In the genomic region with DNA sequence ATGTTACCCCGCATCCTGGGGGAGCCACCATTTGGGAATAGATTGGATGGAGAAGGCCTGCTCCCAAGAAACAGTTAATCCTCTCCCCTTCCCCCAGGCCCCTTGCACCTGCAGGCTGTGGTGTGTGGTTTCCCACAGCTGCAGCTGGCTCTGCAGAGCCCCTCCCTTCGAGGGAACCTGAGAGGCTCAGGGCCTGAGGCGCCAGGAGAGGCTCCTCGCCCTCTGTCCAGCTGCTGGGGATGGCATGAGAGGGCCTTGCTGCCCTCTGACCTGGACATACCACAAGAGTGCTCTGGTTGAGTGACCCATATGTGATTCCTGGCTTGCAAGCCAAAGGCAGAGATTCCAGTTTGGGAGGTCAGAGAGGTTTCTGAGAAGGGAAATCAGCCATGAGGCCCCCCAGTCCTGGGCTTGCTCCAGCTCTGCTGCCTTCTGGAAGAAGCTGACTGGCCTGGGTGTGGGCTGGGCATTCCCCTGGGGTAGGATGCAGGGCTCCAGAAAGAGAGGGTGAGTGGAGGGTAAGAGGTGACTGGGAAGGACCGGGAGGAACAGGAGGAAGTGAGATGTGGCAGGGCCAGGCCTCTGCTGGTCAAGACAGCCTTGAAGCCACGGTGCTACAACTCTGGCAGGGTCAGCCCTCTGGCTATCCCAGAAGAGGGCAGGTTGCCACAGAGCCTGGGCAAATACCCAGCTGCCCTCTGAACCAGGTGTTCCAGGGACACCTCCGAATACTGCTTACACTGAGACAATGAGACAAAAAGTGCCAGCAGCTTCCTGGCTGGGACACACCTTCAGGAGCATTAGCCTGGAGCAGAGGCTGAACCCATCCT, we compare ENCODE assay signal across 1 cellular context.
TF ChIP-seq lines count a peak whose summit lies in the region.

No MANE protein-coding gene starts in this region.

TF ChIP-seq in GM12878, 131 proteins besides CTCF, POLR2A, EP300 and RAD21 (continues in another document):
- TF ChIP-seq PAX5 (IDR thresholded peaks at IDR 0.05; ENCODE audit: borderline replicate concordance, low read depth, low read length) (peak; percentile 88; the same call in 1 of the 2 replicates), GATAD2B (conservative IDR thresholded peaks at IDR 0.05; ENCODE audit: low read depth) (peak; percentile 86), ATF7 (IDR thresholded peaks at IDR 0.05; ENCODE audit: low read depth) (0 out of 2 replicates have a peak, but pooled peaks have one; percentile 23), JUNB (IDR thresholded peaks at IDR 0.05) (no peak), NBN (IDR thresholded peaks at IDR 0.05) (peak; percentile 81; the same call in 1 of the 2 replicates), IRF4 (IDR thresholded peaks at IDR 0.05; ENCODE audit: low read depth, low read length) (peak; percentile 22; the same call in 1 of the 2 replicates), BHLHE40 (IDR thresholded peaks at IDR 0.05; ENCODE audit: borderline replicate concordance in 1 of 2, low read depth in 2 of 2, low read length in 1 of 2) (peak; percentile 94 to 97), CBFB (IDR thresholded peaks at IDR 0.05; ENCODE audit: low read depth) (peak; percentile 99), SUPT20H (IDR thresholded peaks at IDR 0.05; ENCODE audit: borderline replicate concordance, control insufficient read depth, low read depth, low read length) (no peak), NFXL1 (IDR thresholded peaks at IDR 0.05; ENCODE audit: borderline replicate concordance) (no peak), EGR1 (IDR thresholded peaks at IDR 0.05; ENCODE audit: borderline replicate concordance in 1 of 2, low read depth in 2 of 2, low read length in 2 of 2) (0 out of 3 replicates have a peak, but pooled peaks of 1 of the 2 experiments have one; percentile 25), POLR2AphosphoS5 (IDR thresholded peaks at IDR 0.05; ENCODE audit: low read length) (no peak), EED (IDR thresholded peaks at IDR 0.05; ENCODE audit: low read depth) (peak; percentile 97), MEF2B (IDR thresholded peaks at IDR 0.05; ENCODE audit: partially characterized antibody, poor library complexity, severe bottlenecking) (peak; percentile 49), ASH2L (IDR thresholded peaks at IDR 0.05; ENCODE audit: borderline replicate concordance, low read depth) (no peak), SPI1 (IDR thresholded peaks at IDR 0.05; ENCODE audit: borderline replicate concordance, insufficient read depth, low read depth, low read length) (peak; percentile 61), ETV6 (conservative IDR thresholded peaks at IDR 0.05 in 1 of 2, IDR thresholded peaks at IDR 0.05 in 1 of 2; ENCODE audit: borderline replicate concordance in 1 of 2, low read depth in 1 of 2) (peak in 1 of 2 experiments; percentile 38; a peak in 1 of 4 replicates), CREM (IDR thresholded peaks at IDR 0.05; ENCODE audit: low read depth) (peak; percentile 73; the same call in 1 of the 2 replicates), TCF3 (IDR thresholded peaks at IDR 0.05; ENCODE audit: borderline replicate concordance, insufficient read depth, low read depth, low read length) (peak; percentile 100), TBL1XR1 (IDR thresholded peaks at IDR 0.05; ENCODE audit: low read depth, low read length) (0 out of 2 replicates have a peak, but pooled peaks have one; percentile 51), SIN3A (IDR thresholded peaks at IDR 0.05; ENCODE audit: low read depth, low read length) (no peak), DPF2 (IDR thresholded peaks at IDR 0.05) (peak; percentile 95), ZNF24 (IDR thresholded peaks at IDR 0.05) (no peak)
- TF ChIP-seq, protein P1, sequence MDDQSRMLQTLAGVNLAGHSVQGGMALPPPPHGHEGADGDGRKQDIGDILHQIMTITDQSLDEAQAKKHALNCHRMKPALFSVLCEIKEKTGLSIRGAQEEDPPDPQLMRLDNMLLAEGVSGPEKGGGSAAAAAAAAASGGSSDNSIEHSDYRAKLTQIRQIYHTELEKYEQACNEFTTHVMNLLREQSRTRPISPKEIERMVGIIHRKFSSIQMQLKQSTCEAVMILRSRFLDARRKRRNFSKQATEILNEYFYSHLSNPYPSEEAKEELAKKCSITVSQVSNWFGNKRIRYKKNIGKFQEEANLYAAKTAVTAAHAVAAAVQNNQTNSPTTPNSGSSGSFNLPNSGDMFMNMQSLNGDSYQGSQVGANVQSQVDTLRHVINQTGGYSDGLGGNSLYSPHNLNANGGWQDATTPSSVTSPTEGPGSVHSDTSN (IDR thresholded peaks at IDR 0.05; ENCODE audit: insufficient replicate concordance, low read depth, low read length): peak; percentile 51
- TF ChIP-seq, protein P2, sequence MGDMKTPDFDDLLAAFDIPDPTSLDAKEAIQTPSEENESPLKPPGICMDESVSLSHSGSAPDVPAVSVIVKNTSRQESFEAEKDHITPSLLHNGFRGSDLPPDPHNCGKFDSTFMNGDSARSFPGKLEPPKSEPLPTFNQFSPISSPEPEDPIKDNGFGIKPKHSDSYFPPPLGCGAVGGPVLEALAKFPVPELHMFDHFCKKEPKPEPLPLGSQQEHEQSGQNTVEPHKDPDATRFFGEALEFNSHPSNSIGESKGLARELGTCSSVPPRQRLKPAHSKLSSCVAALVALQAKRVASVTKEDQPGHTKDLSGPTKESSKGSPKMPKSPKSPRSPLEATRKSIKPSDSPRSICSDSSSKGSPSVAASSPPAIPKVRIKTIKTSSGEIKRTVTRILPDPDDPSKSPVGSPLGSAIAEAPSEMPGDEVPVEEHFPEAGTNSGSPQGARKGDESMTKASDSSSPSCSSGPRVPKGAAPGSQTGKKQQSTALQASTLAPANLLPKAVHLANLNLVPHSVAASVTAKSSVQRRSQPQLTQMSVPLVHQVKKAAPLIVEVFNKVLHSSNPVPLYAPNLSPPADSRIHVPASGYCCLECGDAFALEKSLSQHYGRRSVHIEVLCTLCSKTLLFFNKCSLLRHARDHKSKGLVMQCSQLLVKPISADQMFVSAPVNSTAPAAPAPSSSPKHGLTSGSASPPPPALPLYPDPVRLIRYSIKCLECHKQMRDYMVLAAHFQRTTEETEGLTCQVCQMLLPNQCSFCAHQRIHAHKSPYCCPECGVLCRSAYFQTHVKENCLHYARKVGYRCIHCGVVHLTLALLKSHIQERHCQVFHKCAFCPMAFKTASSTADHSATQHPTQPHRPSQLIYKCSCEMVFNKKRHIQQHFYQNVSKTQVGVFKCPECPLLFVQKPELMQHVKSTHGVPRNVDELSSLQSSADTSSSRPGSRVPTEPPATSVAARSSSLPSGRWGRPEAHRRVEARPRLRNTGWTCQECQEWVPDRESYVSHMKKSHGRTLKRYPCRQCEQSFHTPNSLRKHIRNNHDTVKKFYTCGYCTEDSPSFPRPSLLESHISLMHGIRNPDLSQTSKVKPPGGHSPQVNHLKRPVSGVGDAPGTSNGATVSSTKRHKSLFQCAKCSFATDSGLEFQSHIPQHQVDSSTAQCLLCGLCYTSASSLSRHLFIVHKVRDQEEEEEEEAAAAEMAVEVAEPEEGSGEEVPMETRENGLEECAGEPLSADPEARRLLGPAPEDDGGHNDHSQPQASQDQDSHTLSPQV (IDR thresholded peaks at IDR 0.05): 0 out of 2 replicates have a peak, but pooled peaks have one; percentile 19
- TF ChIP-seq, protein P3, sequence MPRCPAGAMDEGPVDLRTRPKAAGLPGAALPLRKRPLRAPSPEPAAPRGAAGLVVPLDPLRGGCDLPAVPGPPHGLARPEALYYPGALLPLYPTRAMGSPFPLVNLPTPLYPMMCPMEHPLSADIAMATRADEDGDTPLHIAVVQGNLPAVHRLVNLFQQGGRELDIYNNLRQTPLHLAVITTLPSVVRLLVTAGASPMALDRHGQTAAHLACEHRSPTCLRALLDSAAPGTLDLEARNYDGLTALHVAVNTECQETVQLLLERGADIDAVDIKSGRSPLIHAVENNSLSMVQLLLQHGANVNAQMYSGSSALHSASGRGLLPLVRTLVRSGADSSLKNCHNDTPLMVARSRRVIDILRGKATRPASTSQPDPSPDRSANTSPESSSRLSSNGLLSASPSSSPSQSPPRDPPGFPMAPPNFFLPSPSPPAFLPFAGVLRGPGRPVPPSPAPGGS (IDR thresholded peaks at IDR 0.05; ENCODE audit: borderline replicate concordance, insufficient read depth, low read depth, low read length, poor library complexity, severe bottlenecking): peak; percentile 14
- TF ChIP-seq, protein P4, sequence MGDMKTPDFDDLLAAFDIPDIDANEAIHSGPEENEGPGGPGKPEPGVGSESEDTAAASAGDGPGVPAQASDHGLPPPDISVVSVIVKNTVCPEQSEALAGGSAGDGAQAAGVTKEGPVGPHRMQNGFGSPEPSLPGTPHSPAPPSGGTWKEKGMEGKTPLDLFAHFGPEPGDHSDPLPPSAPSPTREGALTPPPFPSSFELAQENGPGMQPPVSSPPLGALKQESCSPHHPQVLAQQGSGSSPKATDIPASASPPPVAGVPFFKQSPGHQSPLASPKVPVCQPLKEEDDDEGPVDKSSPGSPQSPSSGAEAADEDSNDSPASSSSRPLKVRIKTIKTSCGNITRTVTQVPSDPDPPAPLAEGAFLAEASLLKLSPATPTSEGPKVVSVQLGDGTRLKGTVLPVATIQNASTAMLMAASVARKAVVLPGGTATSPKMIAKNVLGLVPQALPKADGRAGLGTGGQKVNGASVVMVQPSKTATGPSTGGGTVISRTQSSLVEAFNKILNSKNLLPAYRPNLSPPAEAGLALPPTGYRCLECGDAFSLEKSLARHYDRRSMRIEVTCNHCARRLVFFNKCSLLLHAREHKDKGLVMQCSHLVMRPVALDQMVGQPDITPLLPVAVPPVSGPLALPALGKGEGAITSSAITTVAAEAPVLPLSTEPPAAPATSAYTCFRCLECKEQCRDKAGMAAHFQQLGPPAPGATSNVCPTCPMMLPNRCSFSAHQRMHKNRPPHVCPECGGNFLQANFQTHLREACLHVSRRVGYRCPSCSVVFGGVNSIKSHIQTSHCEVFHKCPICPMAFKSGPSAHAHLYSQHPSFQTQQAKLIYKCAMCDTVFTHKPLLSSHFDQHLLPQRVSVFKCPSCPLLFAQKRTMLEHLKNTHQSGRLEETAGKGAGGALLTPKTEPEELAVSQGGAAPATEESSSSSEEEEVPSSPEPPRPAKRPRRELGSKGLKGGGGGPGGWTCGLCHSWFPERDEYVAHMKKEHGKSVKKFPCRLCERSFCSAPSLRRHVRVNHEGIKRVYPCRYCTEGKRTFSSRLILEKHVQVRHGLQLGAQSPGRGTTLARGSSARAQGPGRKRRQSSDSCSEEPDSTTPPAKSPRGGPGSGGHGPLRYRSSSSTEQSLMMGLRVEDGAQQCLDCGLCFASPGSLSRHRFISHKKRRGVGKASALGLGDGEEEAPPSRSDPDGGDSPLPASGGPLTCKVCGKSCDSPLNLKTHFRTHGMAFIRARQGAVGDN (IDR thresholded peaks at IDR 0.05): peak; percentile 40; the same call in 1 of the 2 replicates
- TF ChIP-seq, protein P5, sequence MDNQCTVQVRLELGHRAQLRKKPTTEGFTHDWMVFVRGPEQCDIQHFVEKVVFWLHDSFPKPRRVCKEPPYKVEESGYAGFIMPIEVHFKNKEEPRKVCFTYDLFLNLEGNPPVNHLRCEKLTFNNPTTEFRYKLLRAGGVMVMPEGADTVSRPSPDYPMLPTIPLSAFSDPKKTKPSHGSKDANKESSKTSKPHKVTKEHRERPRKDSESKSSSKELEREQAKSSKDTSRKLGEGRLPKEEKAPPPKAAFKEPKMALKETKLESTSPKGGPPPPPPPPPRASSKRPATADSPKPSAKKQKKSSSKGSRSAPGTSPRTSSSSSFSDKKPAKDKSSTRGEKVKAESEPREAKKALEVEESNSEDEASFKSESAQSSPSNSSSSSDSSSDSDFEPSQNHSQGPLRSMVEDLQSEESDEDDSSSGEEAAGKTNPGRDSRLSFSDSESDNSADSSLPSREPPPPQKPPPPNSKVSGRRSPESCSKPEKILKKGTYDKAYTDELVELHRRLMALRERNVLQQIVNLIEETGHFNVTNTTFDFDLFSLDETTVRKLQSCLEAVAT (IDR thresholded peaks at IDR 0.05): peak; percentile 96
- TF ChIP-seq, protein P6, sequence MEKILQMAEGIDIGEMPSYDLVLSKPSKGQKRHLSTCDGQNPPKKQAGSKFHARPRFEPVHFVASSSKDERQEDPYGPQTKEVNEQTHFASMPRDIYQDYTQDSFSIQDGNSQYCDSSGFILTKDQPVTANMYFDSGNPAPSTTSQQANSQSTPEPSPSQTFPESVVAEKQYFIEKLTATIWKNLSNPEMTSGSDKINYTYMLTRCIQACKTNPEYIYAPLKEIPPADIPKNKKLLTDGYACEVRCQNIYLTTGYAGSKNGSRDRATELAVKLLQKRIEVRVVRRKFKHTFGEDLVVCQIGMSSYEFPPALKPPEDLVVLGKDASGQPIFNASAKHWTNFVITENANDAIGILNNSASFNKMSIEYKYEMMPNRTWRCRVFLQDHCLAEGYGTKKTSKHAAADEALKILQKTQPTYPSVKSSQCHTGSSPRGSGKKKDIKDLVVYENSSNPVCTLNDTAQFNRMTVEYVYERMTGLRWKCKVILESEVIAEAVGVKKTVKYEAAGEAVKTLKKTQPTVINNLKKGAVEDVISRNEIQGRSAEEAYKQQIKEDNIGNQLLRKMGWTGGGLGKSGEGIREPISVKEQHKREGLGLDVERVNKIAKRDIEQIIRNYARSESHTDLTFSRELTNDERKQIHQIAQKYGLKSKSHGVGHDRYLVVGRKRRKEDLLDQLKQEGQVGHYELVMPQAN (conservative IDR thresholded peaks at IDR 0.05): no peak
- TF ChIP-seq, protein P7, sequence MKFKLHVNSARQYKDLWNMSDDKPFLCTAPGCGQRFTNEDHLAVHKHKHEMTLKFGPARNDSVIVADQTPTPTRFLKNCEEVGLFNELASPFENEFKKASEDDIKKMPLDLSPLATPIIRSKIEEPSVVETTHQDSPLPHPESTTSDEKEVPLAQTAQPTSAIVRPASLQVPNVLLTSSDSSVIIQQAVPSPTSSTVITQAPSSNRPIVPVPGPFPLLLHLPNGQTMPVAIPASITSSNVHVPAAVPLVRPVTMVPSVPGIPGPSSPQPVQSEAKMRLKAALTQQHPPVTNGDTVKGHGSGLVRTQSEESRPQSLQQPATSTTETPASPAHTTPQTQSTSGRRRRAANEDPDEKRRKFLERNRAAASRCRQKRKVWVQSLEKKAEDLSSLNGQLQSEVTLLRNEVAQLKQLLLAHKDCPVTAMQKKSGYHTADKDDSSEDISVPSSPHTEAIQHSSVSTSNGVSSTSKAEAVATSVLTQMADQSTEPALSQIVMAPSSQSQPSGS (IDR thresholded peaks at IDR 0.05; ENCODE audit: low read length): no peak
- TF ChIP-seq, protein P8, sequence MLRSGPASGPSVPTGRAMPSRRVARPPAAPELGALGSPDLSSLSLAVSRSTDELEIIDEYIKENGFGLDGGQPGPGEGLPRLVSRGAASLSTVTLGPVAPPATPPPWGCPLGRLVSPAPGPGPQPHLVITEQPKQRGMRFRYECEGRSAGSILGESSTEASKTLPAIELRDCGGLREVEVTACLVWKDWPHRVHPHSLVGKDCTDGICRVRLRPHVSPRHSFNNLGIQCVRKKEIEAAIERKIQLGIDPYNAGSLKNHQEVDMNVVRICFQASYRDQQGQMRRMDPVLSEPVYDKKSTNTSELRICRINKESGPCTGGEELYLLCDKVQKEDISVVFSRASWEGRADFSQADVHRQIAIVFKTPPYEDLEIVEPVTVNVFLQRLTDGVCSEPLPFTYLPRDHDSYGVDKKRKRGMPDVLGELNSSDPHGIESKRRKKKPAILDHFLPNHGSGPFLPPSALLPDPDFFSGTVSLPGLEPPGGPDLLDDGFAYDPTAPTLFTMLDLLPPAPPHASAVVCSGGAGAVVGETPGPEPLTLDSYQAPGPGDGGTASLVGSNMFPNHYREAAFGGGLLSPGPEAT (IDR thresholded peaks at IDR 0.05; ENCODE audit: low read depth): peak; percentile 83
